In the genomic region with DNA sequence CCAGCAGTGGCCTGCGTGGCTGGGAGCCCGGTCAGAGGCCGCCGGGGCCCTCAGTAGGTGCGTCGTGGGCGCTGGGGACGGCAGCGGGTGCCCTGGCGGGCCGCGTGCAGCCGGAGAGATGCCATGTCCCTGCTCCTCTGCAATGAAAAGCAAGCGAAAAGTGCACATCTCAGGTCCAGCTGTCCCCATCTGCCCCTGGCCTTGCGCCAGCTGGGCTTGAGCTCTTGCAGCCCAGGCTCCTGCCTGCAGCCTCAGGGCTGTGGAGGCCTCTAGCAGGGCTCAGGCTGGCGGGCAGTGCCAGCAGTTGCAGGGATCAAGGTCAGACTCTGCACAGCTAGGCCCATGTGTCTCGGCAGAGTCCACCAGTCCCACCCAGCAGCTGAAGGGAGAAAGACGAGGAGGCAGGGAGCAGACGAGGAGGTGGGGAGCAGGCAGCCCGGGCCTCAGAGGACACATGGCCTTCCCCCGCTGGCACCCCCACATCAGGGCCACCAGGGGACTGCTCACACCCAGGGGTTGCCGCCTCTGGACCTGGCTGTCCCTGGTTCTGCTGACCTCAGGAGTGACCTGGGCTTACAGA, we compare ENCODE assay signal across 8 cellular contexts. TPM values are rescaled to one million over a fixed set of nuclear protein-coding genes. Genes with fewer than 3 reads are reported as not detected.
DNase-seq lines count a peak whose midpoint lies in the region; ATAC-seq and TF ChIP-seq lines count a peak whose summit lies in the region.

No MANE protein-coding gene starts in this region.

- intact Hi-C loops in dendritic cell treated with granulocyte-macrophage colony-stimulating factor and Interleukin-4, amounts not matched to agents 40 ng/mL and 50 ng/mL, for 4 days (cut with micrococcal nuclease), result loop anchor here (5.0 to 10.0 kb wide), 3 partner anchors 33 to 82 kb away; no protein-coding TSS in a partner anchor

- peak overlapping the region; percentile 4 for H3K4me3 Mint-ChIP-seq in dendritic cell treated with granulocyte-macrophage colony-stimulating factor and Interleukin-4, amounts not matched to agents 40 ng/mL and 50 ng/mL, for 4 days

- H3K4me1 ChIP-seq in BE2C (peaks cover 61% of the 10 kb centered on the region), KMS-11 (ENCODE audit: low read depth, poor library complexity, severe bottlenecking) (peaks cover 36% of the 10 kb centered on the region), neutrophil (ENCODE audit: control insufficient read depth in 1 of 2, insufficient read depth in 1 of 2, low read depth in 1 of 2, low read length in 1 of 2) (peaks cover 85 to 89% of the 10 kb centered on the region in 2 experiments)

- no peaks in the 10 kb centered on the region for H3K27me3 Mint-ChIP-seq in dendritic cell treated with granulocyte-macrophage colony-stimulating factor and Interleukin-4, amounts not matched to agents 40 ng/mL and 50 ng/mL, for 4 days

- H3K36me3 Mint-ChIP-seq in dendritic cell treated with granulocyte-macrophage colony-stimulating factor and Interleukin-4, amounts not matched to agents 40 ng/mL and 50 ng/mL, for 4 days (ENCODE audit: low read depth), result peaks cover 99% of the 10 kb centered on the region

- H3K36me3 ChIP-seq in BE2C (peaks cover 49% of the 10 kb centered on the region), KMS-11 (ENCODE audit: insufficient read depth) (no peaks in the 10 kb centered on the region), neutrophil (peaks cover 100% of the 10 kb centered on the region)

- no peak overlapping the region for H3K9ac ChIP-seq in KMS-11

- no peak overlapping the region for H3K27ac ChIP-seq in KMS-11
- H3K27ac ChIP-seq in neutrophil, result peak overlapping the region; percentile 82

- H3K4me2 ChIP-seq in KMS-11, result 0 out of 2 replicates have a peak overlapping the region, but pooled peaks have one; percentile 13

- no peaks in the 10 kb centered on the region for H3K9me3 ChIP-seq in BE2C
- H3K9me3 ChIP-seq in neutrophil, result no peaks in the 10 kb centered on the region

- no peak overlapping the region for H2AFZ ChIP-seq in KMS-11 (ENCODE audit: low read depth)

- no peaks in the 10 kb centered on the region for H4K20me1 ChIP-seq in KMS-11 (ENCODE audit: insufficient read depth)

- no peak for TF ChIP-seq CTCF in BE2C (IDR thresholded peaks at IDR 0.05; ENCODE audit: low read depth, low read length)
- no peak for TF ChIP-seq CTCF in KMS-11 (conservative IDR thresholded peaks at IDR 0.05; ENCODE audit: low read depth, low read length)
- no peak for TF ChIP-seq CTCF in neutrophil (IDR thresholded peaks at IDR 0.05)

- H3K79me2 ChIP-seq in KMS-11 (ENCODE audit: insufficient read depth, low read depth), result no peaks in the 10 kb centered on the region; the same call in 1 of the 2 replicates

- peak overlapping the region; percentile 65 for H3K27ac Mint-ChIP-seq in dendritic cell treated with granulocyte-macrophage colony-stimulating factor and Interleukin-4, amounts not matched to agents 40 ng/mL and 50 ng/mL, for 4 days

- H3K27me3 ChIP-seq in BE2C (no peaks in the 10 kb centered on the region), KMS-11 (ENCODE audit: insufficient read depth, low read depth) (peaks cover under 1% of the 10 kb centered on the region; the same call in 1 of the 2 replicates), neutrophil (no peaks in the 10 kb centered on the region)

- no peaks in the 10 kb centered on the region for H3K9me3 Mint-ChIP-seq in dendritic cell treated with granulocyte-macrophage colony-stimulating factor and Interleukin-4, amounts not matched to agents 40 ng/mL and 50 ng/mL, for 4 days

- DNase-seq in BE2C (peak; percentile 86), NCI-H2081 (lab: John Stamatoyannopoulos, UW) (no peak), NAMALWA (ENCODE audit: low spot score) (no peak)
- no peak for DNase-seq in stimulated activated naive CD4-positive, alpha-beta T cell treated with Interleukin-2 at 50 U/mL for 16 hours (lab: John Stamatoyannopoulos, UW)

- ATAC-seq in HG02973 (IDR thresholded peaks at IDR 0.05; ENCODE audit: unreplicated experiment), result no peak

- no peak overlapping the region for H3K4me3 ChIP-seq in BE2C (ENCODE audit: low read depth, low read length)
- no peak overlapping the region for H3K4me3 ChIP-seq in KMS-11 (IDR thresholded peaks at IDR 0.05; ENCODE audit: insufficient read depth, low read depth, low read length)
- H3K4me3 ChIP-seq in neutrophil (ENCODE audit: low read depth in 1 of 2, low read length in 1 of 2), result no peak overlapping the region

- peaks cover 100% of the 10 kb centered on the region for H3K4me1 Mint-ChIP-seq in dendritic cell treated with granulocyte-macrophage colony-stimulating factor and Interleukin-4, amounts not matched to agents 40 ng/mL and 50 ng/mL, for 4 days (ENCODE audit: low read depth)

RNA-seq across cellular contexts. Expression of gene SLC16A3, which starts 11.2 kb away (rescaled TPM):
- polyA plus RNA-seq in BE2C (2012; ENCODE audit: insufficient read depth, insufficient read length, low read depth), result 1.7 TPM

RNA-seq across cellular contexts. Expression of gene CCDC57, which starts 27.4 kb away (rescaled TPM):
- polyA plus RNA-seq in BE2C (2012; ENCODE audit: insufficient read depth, insufficient read length, low read depth), result 51.0 TPM

RNA-seq across cellular contexts. Expression of gene CSNK1D, which starts 33.5 kb away (rescaled TPM):
- 264 TPM for polyA plus RNA-seq in BE2C (2012; ENCODE audit: insufficient read depth, insufficient read length, low read depth)
